8 cellular contexts compared by ENCODE assay signal in the genomic region with DNA sequence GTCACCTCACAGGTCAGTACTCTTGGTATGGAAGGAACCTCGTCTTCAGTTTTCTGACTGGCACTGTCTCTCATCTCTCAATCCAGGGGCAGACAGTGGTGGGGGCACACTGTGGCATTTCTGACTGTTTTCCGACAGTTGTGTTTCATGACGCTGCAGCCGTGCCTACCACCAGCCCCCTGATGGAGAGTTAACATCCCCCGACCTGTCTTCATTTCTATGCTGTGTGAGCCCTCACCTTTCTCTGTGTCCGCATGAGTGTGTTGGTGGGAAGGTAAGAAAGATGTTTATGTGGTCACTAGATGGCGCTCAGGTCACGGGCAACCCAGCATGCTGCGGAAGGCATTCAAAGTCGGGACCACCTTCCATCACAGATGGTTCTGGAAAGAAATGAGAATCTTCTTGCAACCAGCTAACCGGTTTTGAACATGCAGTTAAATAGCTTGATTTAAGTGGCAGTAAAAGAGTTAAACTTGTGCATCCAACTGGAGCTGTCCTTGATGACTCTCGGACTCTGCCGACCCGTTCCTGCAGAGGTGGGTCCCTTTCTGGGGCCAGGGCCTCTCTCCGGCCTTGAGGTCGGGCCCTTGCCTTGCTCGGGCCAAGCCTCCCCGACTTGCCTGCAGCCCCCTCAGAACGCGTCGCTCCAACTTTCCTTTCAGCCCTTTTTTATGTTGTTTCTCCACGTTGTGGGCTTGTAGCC.
A peak's percentile ranks its signal among the peaks of the same experiment; 100 is the strongest.
DNase-seq lines count a peak whose midpoint lies in the region; ATAC-seq lines count a peak whose summit lies in the region.

No MANE protein-coding gene starts in this region.

- H3K14ac ChIP-seq in mesenchymal stem cell (ENCODE audit: low read length in 2 of 2), result no peak overlapping the region

- ATAC-seq in HG02610 (IDR thresholded peaks at IDR 0.05; ENCODE audit: unreplicated experiment) (peak; percentile 60), GM18909 (IDR thresholded peaks at IDR 0.05; ENCODE audit: poor library complexity, unreplicated experiment) (no peak)
- ATAC-seq in effector memory CD8-positive, alpha-beta T cell (replicated peaks), result peak; percentile 55
- peak; percentile 80 to 86 for ATAC-seq in stimulated activated naive B cell treated with anti-CD40 and anti-IgM and Interleukin-4, amounts not matched to agents 10 μg/mL and 1 μg/mL and 100 μg/mL, for 72 hours (replicated peaks)

- POLR2A ChIA-PET in activated CD4-positive, alpha-beta memory T cell treated with anti-CD3 and anti-CD28 coated beads for 36 hours (lab: Charles Lee), result no interaction called here

- peaks cover 3% of the 10 kb centered on the region for H3K4me1 ChIP-seq in mesenchymal stem cell (ENCODE audit: control insufficient read depth, insufficient read depth, low read depth, low read length)

- H3K9ac ChIP-seq in mesenchymal stem cell (ENCODE audit: low read length), result no peak overlapping the region

- no peaks in the 10 kb centered on the region for H3K9me3 Mint-ChIP-seq in activated CD4-positive, alpha-beta memory T cell treated with anti-CD3 and anti-CD28 coated beads for 36 hours
- H3K9me3 Mint-ChIP-seq in effector memory CD8-positive, alpha-beta T cell, result no peaks in the 10 kb centered on the region
- H3K9me3 Mint-ChIP-seq in stimulated activated naive B cell treated with anti-CD40 and anti-IgM and Interleukin-4, amounts not matched to agents 10 μg/mL and 1 μg/mL and 100 μg/mL, for 72 hours, result peaks cover 0 to 2% of the 10 kb centered on the region in 2 donors

- peaks cover 4% of the 10 kb centered on the region for H3K79me1 ChIP-seq in mesenchymal stem cell (replicated peaks; ENCODE audit: low read length, poor library complexity, severe bottlenecking)

- no peak overlapping the region for H2BK12ac ChIP-seq in mesenchymal stem cell (ENCODE audit: low read length in 2 of 2)

- no peak overlapping the region for H3K18ac ChIP-seq in mesenchymal stem cell (ENCODE audit: low read depth in 1 of 2, low read length in 2 of 2)

- no peak overlapping the region for H3K27ac ChIP-seq in mesenchymal stem cell (ENCODE audit: low read length, poor library complexity, severe bottlenecking)

- no peak overlapping the region for H2BK5ac ChIP-seq in mesenchymal stem cell (ENCODE audit: low read depth, low read length, poor library complexity, severe bottlenecking)

- no peak overlapping the region for H3K23ac ChIP-seq in mesenchymal stem cell (ENCODE audit: low read length in 2 of 2)

- H3K4me1 Mint-ChIP-seq in activated CD4-positive, alpha-beta memory T cell treated with anti-CD3 and anti-CD28 coated beads for 36 hours (ENCODE audit: low read depth), result peaks cover 9% of the 10 kb centered on the region
- H3K4me1 Mint-ChIP-seq in effector memory CD8-positive, alpha-beta T cell (ENCODE audit: low read depth in 2 of 2), result peaks cover 4 to 12% of the 10 kb centered on the region in 2 donors
- peaks cover 6 to 7% of the 10 kb centered on the region in 2 donors for H3K4me1 Mint-ChIP-seq in stimulated activated naive B cell treated with anti-CD40 and anti-IgM and Interleukin-4, amounts not matched to agents 10 μg/mL and 1 μg/mL and 100 μg/mL, for 72 hours

- WGBS in mesenchymal stem cell, result 45% methylated on average over 22 of the region's 22 CpGs

- no peak overlapping the region for H3K4ac ChIP-seq in mesenchymal stem cell (ENCODE audit: low read depth in 1 of 2, low read length in 2 of 2)

- no peak overlapping the region for H3K4me2 ChIP-seq in mesenchymal stem cell (ENCODE audit: low read length, poor library complexity, severe bottlenecking)

- H2AK5ac ChIP-seq in mesenchymal stem cell (ENCODE audit: low read length, severe bottlenecking), result no peak overlapping the region

- peaks cover 19% of the 10 kb centered on the region for H3K27me3 Mint-ChIP-seq in activated CD4-positive, alpha-beta memory T cell treated with anti-CD3 and anti-CD28 coated beads for 36 hours
- H3K27me3 Mint-ChIP-seq in effector memory CD8-positive, alpha-beta T cell, result peaks cover 30 to 45% of the 10 kb centered on the region in 2 donors
- peaks cover 28 to 43% of the 10 kb centered on the region in 2 donors for H3K27me3 Mint-ChIP-seq in stimulated activated naive B cell treated with anti-CD40 and anti-IgM and Interleukin-4, amounts not matched to agents 10 μg/mL and 1 μg/mL and 100 μg/mL, for 72 hours

- H3K27me3 ChIP-seq in mesenchymal stem cell (ENCODE audit: control insufficient read depth in 1 of 2, insufficient read depth in 1 of 2, low read length in 2 of 2), result peaks cover 0 to 58% of the 10 kb centered on the region in 2 experiments

- peak overlapping the region in 1 of 2 experiments; percentile 33 for H3K4me3 ChIP-seq in mesenchymal stem cell (ENCODE audit: insufficient read depth in 1 of 2, low read depth in 1 of 2, low read length in 2 of 2)

- no peak overlapping the region for H4K8ac ChIP-seq in mesenchymal stem cell (ENCODE audit: low read length)

- no peak overlapping the region for H2AFZ ChIP-seq in mesenchymal stem cell (ENCODE audit: low read depth, low read length)

- H2BK120ac ChIP-seq in mesenchymal stem cell (ENCODE audit: low read depth, low read length), result no peak overlapping the region

- H4K91ac ChIP-seq in mesenchymal stem cell (ENCODE audit: low read length), result no peak overlapping the region

- peaks cover 0 to 41% of the 10 kb centered on the region in 2 experiments for H3K36me3 ChIP-seq in mesenchymal stem cell (ENCODE audit: control insufficient read depth in 1 of 2, insufficient read depth in 2 of 2, low read depth in 1 of 2, low read length in 2 of 2)

- peak; percentile 84 for DNase-seq in DMS79 treated with DMSO at 0.1 percent for 48 hours (lab: John Stamatoyannopoulos, UW)
- peak; percentile 73 for DNase-seq in NCI-H345 treated with DMSO at 0.1 percent for 48 hours (lab: John Stamatoyannopoulos, UW; ENCODE audit: unreplicated experiment)
- peak; percentile 58 for DNase-seq in activated CD4-positive, alpha-beta memory T cell treated with anti-CD3 and anti-CD28 coated beads for 36 hours
- peak; percentile 12 to 31 (median 25) for DNase-seq in effector memory CD8-positive, alpha-beta T cell
- DNase-seq in mesenchymal stem cell, result peak; percentile 61
- peak; percentile 27 for DNase-seq in stimulated activated naive B cell treated with anti-CD40 and anti-IgM and Interleukin-4, amounts not matched to agents 10 μg/mL and 1 μg/mL and 100 μg/mL, for 72 hours

- CTCF ChIA-PET in activated CD4-positive, alpha-beta memory T cell treated with anti-CD3 and anti-CD28 coated beads for 36 hours (lab: Charles Lee), result interaction anchor here (0.9 to 4.2 kb wide), 15 partner anchors 11 to 1200 kb away, joined by 3 to 23 read pairs (median 4); no protein-coding TSS in a partner anchor

- peak overlapping the region; percentile 42 for H3K4me3 Mint-ChIP-seq in activated CD4-positive, alpha-beta memory T cell treated with anti-CD3 and anti-CD28 coated beads for 36 hours
- peak overlapping the region; percentile 57 to 77 for H3K4me3 Mint-ChIP-seq in effector memory CD8-positive, alpha-beta T cell
- H3K4me3 Mint-ChIP-seq in stimulated activated naive B cell treated with anti-CD40 and anti-IgM and Interleukin-4, amounts not matched to agents 10 μg/mL and 1 μg/mL and 100 μg/mL, for 72 hours, result peak overlapping the region; percentile 50 to 72

- H3K36me3 Mint-ChIP-seq in activated CD4-positive, alpha-beta memory T cell treated with anti-CD3 and anti-CD28 coated beads for 36 hours, result no peaks in the 10 kb centered on the region
- no peaks in the 10 kb centered on the region for H3K36me3 Mint-ChIP-seq in effector memory CD8-positive, alpha-beta T cell (ENCODE audit: insufficient read depth)
- H3K36me3 Mint-ChIP-seq in stimulated activated naive B cell treated with anti-CD40 and anti-IgM and Interleukin-4, amounts not matched to agents 10 μg/mL and 1 μg/mL and 100 μg/mL, for 72 hours, result peaks cover 0 to 4% of the 10 kb centered on the region in 2 donors

- no peak overlapping the region for H3K27ac Mint-ChIP-seq in activated CD4-positive, alpha-beta memory T cell treated with anti-CD3 and anti-CD28 coated beads for 36 hours
- no peak overlapping the region for H3K27ac Mint-ChIP-seq in effector memory CD8-positive, alpha-beta T cell
- H3K27ac Mint-ChIP-seq in stimulated activated naive B cell treated with anti-CD40 and anti-IgM and Interleukin-4, amounts not matched to agents 10 μg/mL and 1 μg/mL and 100 μg/mL, for 72 hours, result no peak overlapping the region

- H3K9me3 ChIP-seq in mesenchymal stem cell (ENCODE audit: control insufficient read depth, low read length), result no peaks in the 10 kb centered on the region

- intact Hi-C loops in activated CD4-positive, alpha-beta memory T cell treated with anti-CD3 and anti-CD28 coated beads for 36 hours (cut with micrococcal nuclease), result loop anchor here (5.0 kb wide), 2 partner anchors 252 to 1032 kb away; no protein-coding TSS in a partner anchor

- no peak overlapping the region for H2BK15ac ChIP-seq in mesenchymal stem cell (ENCODE audit: low read depth, poor library complexity, severe bottlenecking)

Comparison
In these comparisons a context has a peak if more than half of its experiments do, and no peak if none do; other contexts are left out.
1. DNase-seq: peak in every context shown above with its lines; median percentile 84 in DMS79 treated with DMSO at 0.1 percent for 48 hours; 73 in NCI-H345 treated with DMSO at 0.1 percent for 48 hours; 61 in mesenchymal stem cell; 58 in activated CD4-positive, alpha-beta memory T cell treated with anti-CD3 and anti-CD28 coated beads for 36 hours; 27 in stimulated activated naive B cell treated with anti-CD40 and anti-IgM and Interleukin-4, amounts not matched to agents 10 μg/mL and 1 μg/mL and 100 μg/mL, for 72 hours; 25 in effector memory CD8-positive, alpha-beta T cell.